In genomic region chr1:38169121-38169520, GRCh38 we compare ENCODE assay signal across 27 cellular contexts.
A peak's percentile ranks its signal among the peaks of the same experiment; 100 is the strongest.
DNase-seq lines count a peak whose midpoint lies in the region; TF ChIP-seq lines count a peak whose summit lies in the region.
"Had no signal": no experiment of that assay in that cellular context is flagged by ENCODE, and none has a peak within 500 bp of the region (broad histone marks: within the 10 kb centered on the region; RNA-seq: fewer than 3 reads in every experiment).

No MANE protein-coding gene starts in this region.

- H3K79me2 ChIP-seq in osteoblast (ENCODE audit: insufficient read depth, low read length): no peaks in the 10 kb centered on the region

- no peak overlapping the region for H3K27ac ChIP-seq in osteoblast (ENCODE audit: low read depth, low read length)
- H3K27ac ChIP-seq: 22Rv1; A549; BLaER1; BLaER1 treated with 17β-estradiol and CSF1 and Interleukin-3, amounts not matched to agents 10 nM and 100 nM; C4-2B had no signal

- H3K4me1 ChIP-seq in osteoblast (ENCODE audit: insufficient read depth, low read length): no peaks in the 10 kb centered on the region
- H3K4me1 ChIP-seq: A549, BE2C, Caco-2 had no signal

- TF ChIP-seq CTCF in osteoblast (IDR thresholded peaks at IDR 0.05; ENCODE audit: extremely low read depth, low read depth, low read length): no peak

- H3K27me3 ChIP-seq in osteoblast (ENCODE audit: insufficient read depth, low read length): no peaks in the 10 kb centered on the region
- H3K27me3 ChIP-seq: BE2C; BLaER1; BLaER1 treated with 17β-estradiol and CSF1 and Interleukin-3, amounts not matched to agents 10 nM and 100 nM had no signal

- H3K9me3 ChIP-seq in osteoblast (ENCODE audit: low read depth, low read length): no peaks in the 10 kb centered on the region
- H3K9me3 ChIP-seq: A549, BE2C, BLaER1, Caco-2 had no signal

- no peaks in the 10 kb centered on the region for H3K36me3 ChIP-seq in osteoblast (ENCODE audit: insufficient read depth, low read length)
- H3K36me3 ChIP-seq: BE2C; BLaER1; BLaER1 treated with 17β-estradiol and CSF1 and Interleukin-3, amounts not matched to agents 10 nM and 100 nM had no signal

- peak; percentile 62 for DNase-seq in osteoblast (ENCODE audit: insufficient read length, low spot score, missing footprints)
- DNase-seq in T-helper 1 cell: no peak
- DNase-seq: 8988T; ACHN; AML-193; BE2C; C1 segment of cervical spinal cord; Caco-2; Calu3; CD4-positive, alpha-beta memory T cell; CD4-positive, alpha-beta T cell; CD4-positive, CD25-positive, alpha-beta regulatory T cell; CD8-positive, alpha-beta memory T cell; CD8-positive, alpha-beta T cell; COR-L47; DMS 273 treated with DMSO at 0.1 percent for 48 hours; DMS153; DMS53; DMS79; DMS79 treated with DMSO at 0.1 percent for 48 hours; DND-41; EL had no signal

- no peak overlapping the region for H3K4me3 ChIP-seq in osteoblast (ENCODE audit: insufficient read depth, low read length)
- H3K4me3 ChIP-seq: A549; BLaER1; BLaER1 treated with 17β-estradiol and CSF1 and Interleukin-3, amounts not matched to agents 10 nM and 100 nM had no signal

- no peak overlapping the region for H3K4me2 ChIP-seq in osteoblast (ENCODE audit: insufficient read depth, low read length)
- H3K4me2 ChIP-seq: A549; BLaER1; BLaER1 treated with 17β-estradiol and CSF1 and Interleukin-3, amounts not matched to agents 10 nM and 100 nM had no signal

- H2AFZ ChIP-seq in osteoblast (ENCODE audit: low read length): no peak overlapping the region

- H4K20me1 ChIP-seq in osteoblast (ENCODE audit: insufficient read depth, low read length): no peaks in the 10 kb centered on the region
- H4K20me1 ChIP-seq: BLaER1; BLaER1 treated with 17β-estradiol and CSF1 and Interleukin-3, amounts not matched to agents 10 nM and 100 nM had no signal
